Comparison of ENCODE assay signal across 2 cellular contexts in genomic region chr7:118648002-118648401, GRCh38.
TF ChIP-seq lines count a peak whose summit lies in the region.

No MANE protein-coding gene starts in this region.

TF ChIP-seq in HCT116, 20 proteins besides CTCF, POLR2A, EP300 and RAD21:
- no peak for TF ChIP-seq EZH2 (IDR thresholded peaks at IDR 0.05)
- TF ChIP-seq, protein P1, sequence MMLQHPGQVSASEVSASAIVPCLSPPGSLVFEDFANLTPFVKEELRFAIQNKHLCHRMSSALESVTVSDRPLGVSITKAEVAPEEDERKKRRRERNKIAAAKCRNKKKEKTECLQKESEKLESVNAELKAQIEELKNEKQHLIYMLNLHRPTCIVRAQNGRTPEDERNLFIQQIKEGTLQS (IDR thresholded peaks at IDR 0.05), result no peak
- no peak for TF ChIP-seq CBX3 (IDR thresholded peaks at IDR 0.05; ENCODE audit: low read depth)
- no peak for TF ChIP-seq ELF1 (IDR thresholded peaks at IDR 0.05; ENCODE audit: borderline replicate concordance, low read depth)
- no peak for TF ChIP-seq POLR2AphosphoS5 (IDR thresholded peaks at IDR 0.05; ENCODE audit: low read depth, low read length)
- no peak for TF ChIP-seq YY1 (IDR thresholded peaks at IDR 0.05; ENCODE audit: extremely low read depth, insufficient replicate concordance, low read depth, low read length)
- no peak for TF ChIP-seq EGR1 (IDR thresholded peaks at IDR 0.05; ENCODE audit: low read depth)
- TF ChIP-seq MAX (IDR thresholded peaks at IDR 0.05), result no peak
- no peak for TF ChIP-seq ZNF274 (IDR thresholded peaks at IDR 0.05; ENCODE audit: low read depth, low read length)
- no peak for TF ChIP-seq TCF7L2 (IDR thresholded peaks at IDR 0.05; ENCODE audit: borderline replicate concordance, extremely low read depth, insufficient read depth, insufficient read length)
- no peak for TF ChIP-seq FOSL1 (IDR thresholded peaks at IDR 0.05; ENCODE audit: low read depth)
- TF ChIP-seq SRF (IDR thresholded peaks at IDR 0.05; ENCODE audit: low read depth), result no peak
- TF ChIP-seq JUND (IDR thresholded peaks at IDR 0.05), result no peak

TF ChIP-seq in H1, 55 proteins besides CTCF, POLR2A, EP300 and RAD21:
- TF ChIP-seq TBP (IDR thresholded peaks at IDR 0.05; ENCODE audit: low read depth, low read length), result no peak
- TF ChIP-seq TCF12 (IDR thresholded peaks at IDR 0.05; ENCODE audit: low read depth, low read length), result no peak
- TF ChIP-seq RNF2 (IDR thresholded peaks at IDR 0.05; ENCODE audit: borderline replicate concordance, low read depth, low read length, missing control alignments, poor library complexity, severe bottlenecking), result no peak
- TF ChIP-seq YY1 (IDR thresholded peaks at IDR 0.05; ENCODE audit: low read depth, low read length), result no peak
- no peak for TF ChIP-seq EGR1 (IDR thresholded peaks at IDR 0.05; ENCODE audit: borderline replicate concordance, low read depth, low read length)
- no peak for TF ChIP-seq SIN3A (conservative IDR thresholded peaks at IDR 0.05 in 1 of 2, IDR thresholded peaks at IDR 0.05 in 1 of 2; ENCODE audit: low read depth in 1 of 2, low read length in 2 of 2)
- no peak for TF ChIP-seq RFX5 (IDR thresholded peaks at IDR 0.05; ENCODE audit: borderline replicate concordance, low read depth, low read length)
